20 cellular contexts compared by ENCODE assay signal in genomic region chr2:136282238-136282775, GRCh38.
A peak's percentile ranks its signal among the peaks of the same experiment; 100 is the strongest.
DNase-seq lines count a peak whose midpoint lies in the region; ATAC-seq and TF ChIP-seq lines count a peak whose summit lies in the region.
"Had no signal": no experiment of that assay in that cellular context is flagged by ENCODE, and none has a peak within 500 bp of the region (broad histone marks: within the 10 kb centered on the region; RNA-seq: fewer than 3 reads in every experiment).

No MANE protein-coding gene starts in this region.

- no peak overlapping the region for H3K27ac ChIP-seq in left lung
- H3K27ac ChIP-seq: esophagus squamous epithelium, gastroesophageal sphincter, PC-9 had no signal

- peaks cover 71% of the 10 kb centered on the region for H3K4me1 Mint-ChIP-seq in stimulated activated naive CD8-positive, alpha-beta T cell treated with anti-CD3 and anti-CD28 coated beads, Interleukin-15, Interleukin-2, amounts not matched to agents 100 ng/mL and 50 ng/mL, for 24 hours (ENCODE audit: low read depth)
- peaks cover 74% of the 10 kb centered on the region for H3K4me1 Mint-ChIP-seq in stimulated activated naive CD8-positive, alpha-beta T cell treated with anti-CD3 and anti-CD28 coated beads, Interleukin-15, amount 100 ng/mL, for 72 hours
- peaks cover 48% of the 10 kb centered on the region for H3K4me1 Mint-ChIP-seq in activated CD8-positive, alpha-beta T cell treated with anti-CD3 and anti-CD28 coated beads, Interleukin-2, amount 10 ng/mL, durations not matched to agents 7 days and 5 days (ENCODE audit: low read depth)
- H3K4me1 Mint-ChIP-seq in naive B cell (peaks cover 68 to 89% (median 82%) of the 10 kb centered on the region in 3 donors), HFFc6 (ENCODE audit: low read depth) (no peaks in the 10 kb centered on the region)
- H3K4me1 Mint-ChIP-seq: nephron had no signal

- DNase-seq in stimulated activated naive CD8-positive, alpha-beta T cell treated with anti-CD3 and anti-CD28 coated beads, Interleukin-15, amount 100 ng/mL, for 72 hours: no peak
- DNase-seq in activated CD8-positive, alpha-beta T cell treated with anti-CD3 and anti-CD28 coated beads, Interleukin-2, amount 10 ng/mL, durations not matched to agents 7 days and 5 days: no peak
- DNase-seq in naive B cell: no peak
- DNase-seq in left lung: no peak
- no peak for DNase-seq in NCI-H2029 treated with DMSO at 0.1 percent for 48 hours (lab: John Stamatoyannopoulos, UW)
- DNase-seq in NCI-H82 (lab: John Stamatoyannopoulos, UW): no peak
- no peak for DNase-seq in HFFc6
- DNase-seq: DMS79, esophagus squamous epithelium, HCEC 1CT, KG1, NCI-H1694 treated with DMSO at 0.1 percent for 48 hours, PC-9, small intestine had no signal

- no peaks in the 10 kb centered on the region for H3K36me3 Mint-ChIP-seq in stimulated activated naive CD8-positive, alpha-beta T cell treated with anti-CD3 and anti-CD28 coated beads, Interleukin-15, Interleukin-2, amounts not matched to agents 100 ng/mL and 50 ng/mL, for 24 hours (ENCODE audit: low read depth)
- no peaks in the 10 kb centered on the region for H3K36me3 Mint-ChIP-seq in activated CD8-positive, alpha-beta T cell treated with anti-CD3 and anti-CD28 coated beads, Interleukin-2, amount 10 ng/mL, durations not matched to agents 7 days and 5 days (ENCODE audit: low read depth)
- H3K36me3 Mint-ChIP-seq in naive B cell (no peaks in the 10 kb centered on the region), HFFc6 (ENCODE audit: low read depth) (no peaks in the 10 kb centered on the region; the same call in 1 of the 2 replicates)
- H3K36me3 Mint-ChIP-seq: activated CD8-positive, alpha-beta memory T cell treated with anti-CD3 and anti-CD28 coated beads, Interleukin-2, amount 10 ng/mL, durations not matched to agents 7 days and 5 days; type B pancreatic cell had no signal

- H3K4me1 ChIP-seq in left lung: no peaks in the 10 kb centered on the region
- H3K4me1 ChIP-seq: esophagus squamous epithelium, gastroesophageal sphincter had no signal

- no peak overlapping the region for H3K4me3 Mint-ChIP-seq in stimulated activated naive CD8-positive, alpha-beta T cell treated with anti-CD3 and anti-CD28 coated beads, Interleukin-15, Interleukin-2, amounts not matched to agents 100 ng/mL and 50 ng/mL, for 24 hours
- peak overlapping the region in 1 of 2 donors; percentile 38 for H3K4me3 Mint-ChIP-seq in stimulated activated naive CD8-positive, alpha-beta T cell treated with anti-CD3 and anti-CD28 coated beads, Interleukin-15, amount 100 ng/mL, for 72 hours
- H3K4me3 Mint-ChIP-seq in activated CD8-positive, alpha-beta T cell treated with anti-CD3 and anti-CD28 coated beads, Interleukin-2, amount 10 ng/mL, durations not matched to agents 7 days and 5 days: no peak overlapping the region
- H3K4me3 Mint-ChIP-seq in naive B cell (peak overlapping the region in 3 of 8 donors; percentile 12 to 84 (median 20)), HFFc6 (no peak overlapping the region)
- H3K4me3 Mint-ChIP-seq: activated CD8-positive, alpha-beta memory T cell treated with anti-CD3 and anti-CD28 coated beads, Interleukin-2, amount 10 ng/mL, durations not matched to agents 7 days and 5 days; nephron; type B pancreatic cell had no signal

- H3K36me3 ChIP-seq in left lung: no peaks in the 10 kb centered on the region
- H3K36me3 ChIP-seq: esophagus squamous epithelium, gastroesophageal sphincter had no signal

- no peaks in the 10 kb centered on the region for H3K9me3 Mint-ChIP-seq in stimulated activated naive CD8-positive, alpha-beta T cell treated with anti-CD3 and anti-CD28 coated beads, Interleukin-15, Interleukin-2, amounts not matched to agents 100 ng/mL and 50 ng/mL, for 24 hours
- peaks cover 0 to 4% of the 10 kb centered on the region in 2 donors for H3K9me3 Mint-ChIP-seq in stimulated activated naive CD8-positive, alpha-beta T cell treated with anti-CD3 and anti-CD28 coated beads, Interleukin-15, amount 100 ng/mL, for 72 hours
- no peaks in the 10 kb centered on the region for H3K9me3 Mint-ChIP-seq in activated CD8-positive, alpha-beta T cell treated with anti-CD3 and anti-CD28 coated beads, Interleukin-2, amount 10 ng/mL, durations not matched to agents 7 days and 5 days (ENCODE audit: insufficient read depth)
- H3K9me3 Mint-ChIP-seq in naive B cell (peaks cover 0 to 7% (median 0%) of the 10 kb centered on the region in 7 donors), HFFc6 (peaks cover 49% of the 10 kb centered on the region)
- H3K9me3 Mint-ChIP-seq: nephron; T-helper 2 cell treated with Interferon-gamma antibody and Interleukin-4, amounts not matched to agents 5 μg/mL and 100 μg/mL, for 36 hours; type B pancreatic cell had no signal

- peak overlapping the region; percentile 75 for H3K27ac Mint-ChIP-seq in stimulated activated naive CD8-positive, alpha-beta T cell treated with anti-CD3 and anti-CD28 coated beads, Interleukin-15, Interleukin-2, amounts not matched to agents 100 ng/mL and 50 ng/mL, for 24 hours
- peak overlapping the region in 1 of 2 donors; percentile 6 for H3K27ac Mint-ChIP-seq in stimulated activated naive CD8-positive, alpha-beta T cell treated with anti-CD3 and anti-CD28 coated beads, Interleukin-15, amount 100 ng/mL, for 72 hours
- peak overlapping the region; percentile 85 for H3K27ac Mint-ChIP-seq in activated CD8-positive, alpha-beta T cell treated with anti-CD3 and anti-CD28 coated beads, Interleukin-2, amount 10 ng/mL, durations not matched to agents 7 days and 5 days
- peak overlapping the region in 5 of 6 donors; percentile 63 to 90 (median 77) for H3K27ac Mint-ChIP-seq in naive B cell
- no peak overlapping the region for H3K27ac Mint-ChIP-seq in HFFc6
- H3K27ac Mint-ChIP-seq: activated CD8-positive, alpha-beta memory T cell treated with anti-CD3 and anti-CD28 coated beads, Interleukin-2, amount 10 ng/mL, durations not matched to agents 7 days and 5 days; nephron; type B pancreatic cell had no signal

- ATAC-seq in stimulated activated naive CD8-positive, alpha-beta T cell treated with anti-CD3 and anti-CD28 coated beads, Interleukin-15, amount 100 ng/mL, for 72 hours: no peak
- no peak for ATAC-seq in activated CD8-positive, alpha-beta T cell treated with anti-CD3 and anti-CD28 coated beads, Interleukin-2, amount 10 ng/mL, durations not matched to agents 7 days and 5 days
- no peak for ATAC-seq in naive B cell (ENCODE audit: low read depth in 2 of 2)
- ATAC-seq in left lung: no peak
- ATAC-seq: gastroesophageal sphincter had no signal

- CTCF ChIA-PET in activated CD8-positive, alpha-beta T cell treated with anti-CD3 and anti-CD28 coated beads, Interleukin-2, amount 10 ng/mL, durations not matched to agents 7 days and 5 days (lab: Charles Lee): interaction anchor here (1.2 to 3.0 kb wide), 5 partner anchors 94 to 369 kb away, joined by 3 to 9 read pairs (median 5); no protein-coding TSS in a partner anchor

- POLR2A ChIA-PET in activated CD8-positive, alpha-beta T cell treated with anti-CD3 and anti-CD28 coated beads, Interleukin-2, amount 10 ng/mL, durations not matched to agents 7 days and 5 days (lab: Charles Lee): interaction anchor here (1.3 to 1.7 kb wide), 3 partner anchors 45 to 164 kb away, joined by 4 to 11 read pairs (median 4); no protein-coding TSS in a partner anchor

- H3K4me3 ChIP-seq in left lung: no peak overlapping the region
- H3K4me3 ChIP-seq: esophagus squamous epithelium, gastroesophageal sphincter, PC-9 had no signal

- TF ChIP-seq CTCF in left lung (IDR thresholded peaks at IDR 0.05) (no peak), HFFc6 (IDR thresholded peaks at IDR 0.05) (no peak)

- intact Hi-C loops in left lung (cut with DNase I): no loop called here

- H3K27me3 Mint-ChIP-seq in stimulated activated naive CD8-positive, alpha-beta T cell treated with anti-CD3 and anti-CD28 coated beads, Interleukin-15, Interleukin-2, amounts not matched to agents 100 ng/mL and 50 ng/mL, for 24 hours: no peaks in the 10 kb centered on the region
- H3K27me3 Mint-ChIP-seq in stimulated activated naive CD8-positive, alpha-beta T cell treated with anti-CD3 and anti-CD28 coated beads, Interleukin-15, amount 100 ng/mL, for 72 hours: no peaks in the 10 kb centered on the region
- H3K27me3 Mint-ChIP-seq in activated CD8-positive, alpha-beta T cell treated with anti-CD3 and anti-CD28 coated beads, Interleukin-2, amount 10 ng/mL, durations not matched to agents 7 days and 5 days (ENCODE audit: low read depth): no peaks in the 10 kb centered on the region
- H3K27me3 Mint-ChIP-seq in naive B cell: no peaks in the 10 kb centered on the region
- peaks cover 1% of the 10 kb centered on the region for H3K27me3 Mint-ChIP-seq in HFFc6 (ENCODE audit: insufficient read depth)
- H3K27me3 Mint-ChIP-seq: activated CD8-positive, alpha-beta memory T cell treated with anti-CD3 and anti-CD28 coated beads, Interleukin-2, amount 10 ng/mL, durations not matched to agents 7 days and 5 days had no signal

- no peaks in the 10 kb centered on the region for H3K27me3 ChIP-seq in left lung
- H3K27me3 ChIP-seq: esophagus squamous epithelium, gastroesophageal sphincter had no signal

- H3K9me3 ChIP-seq in left lung: no peaks in the 10 kb centered on the region
- H3K9me3 ChIP-seq: esophagus squamous epithelium, gastroesophageal sphincter had no signal
